ENCODE assay signal across 20 cellular contexts in genomic region chrX:144681501-144681900, GRCh38.
DNase-seq lines count a peak whose midpoint lies in the region; ATAC-seq and TF ChIP-seq lines count a peak whose summit lies in the region.
"Had no signal": no experiment of that assay in that cellular context is flagged by ENCODE, and none has a peak within 500 bp of the region (broad histone marks: within the 10 kb centered on the region; RNA-seq: fewer than 3 reads in every experiment).

No MANE protein-coding gene starts in this region.

- TF ChIP-seq POLR2A in tibial nerve (IDR thresholded peaks at IDR 0.05) = no peak

- H3K4me3 ChIP-seq in PC-3 (ENCODE audit: low read length) (peak overlapping the region; percentile 47; the same call in 1 of the 2 replicates), tibial nerve (no peak overlapping the region)
- H3K4me3 ChIP-seq: cardiac muscle cell, HAP-1, left lung, sigmoid colon, tibial artery had no signal

- no peaks in the 10 kb centered on the region for H3K36me3 Mint-ChIP-seq in nephron (ENCODE audit: low read depth)
- no peaks in the 10 kb centered on the region for H3K36me3 Mint-ChIP-seq in effector memory CD8-positive, alpha-beta T cell (ENCODE audit: insufficient read depth)
- H3K36me3 Mint-ChIP-seq: CD4-positive, alpha-beta memory T cell had no signal

- H3K36me3 ChIP-seq in PC-3 (ENCODE audit: low read depth, low read length) (no peaks in the 10 kb centered on the region), tibial nerve (no peaks in the 10 kb centered on the region)
- H3K36me3 ChIP-seq: cardiac muscle cell, HAP-1, left lung, sigmoid colon, tibial artery had no signal

- no TSS peak for BruUV-seq in PC-3 (replicated peaks; lab: Mats Ljungman, UMichigan)

- peak; percentile 90 for ATAC-seq in PC-3
- no peak for ATAC-seq in effector memory CD8-positive, alpha-beta T cell (replicated peaks)
- ATAC-seq: left lung, WTC11 had no signal

- H3K27me3 Mint-ChIP-seq in nephron (ENCODE audit: low read depth) = no peaks in the 10 kb centered on the region
- H3K27me3 Mint-ChIP-seq in effector memory CD8-positive, alpha-beta T cell = no peaks in the 10 kb centered on the region
- H3K27me3 Mint-ChIP-seq: CD4-positive, alpha-beta memory T cell had no signal

- H3K27ac Mint-ChIP-seq in nephron = peak overlapping the region in 2 of 3 experiments; percentile 50 to 65
- H3K27ac Mint-ChIP-seq in effector memory CD8-positive, alpha-beta T cell = no peak overlapping the region
- H3K27ac Mint-ChIP-seq: CD4-positive, alpha-beta memory T cell; WTC11 had no signal

- peak; percentile 90 for DNase-seq in H4 (ENCODE audit: low spot score)
- DNase-seq in PC-3 = peak; percentile 73
- peak; percentile 3 for DNase-seq in brain pericyte (ENCODE audit: low read depth, low spot score)
- DNase-seq in tibial nerve (ENCODE audit: low spot score in 2 of 2) = no peak
- no peak for DNase-seq in COR-L47 (lab: John Stamatoyannopoulos, UW)
- DNase-seq in cardiac septum (ENCODE audit: low spot score) = no peak
- DNase-seq in effector memory CD8-positive, alpha-beta T cell = no peak
- DNase-seq: activated CD4-positive, alpha-beta T cell treated with anti-CD3 and anti-CD28 coated beads, Interleukin-2, amount 50 U/mL, for 4 hours; activated CD8-positive, alpha-beta memory T cell treated with anti-CD3 and anti-CD28 coated beads, Interleukin-2, amount 50 U/mL, for 48 hours; CD4-positive, alpha-beta memory T cell; left lung; NCI-H69; posterior cingulate gyrus; sigmoid colon; stimulated activated naive CD4-positive, alpha-beta T cell treated with Interleukin-2 at 50 U/mL for 16 hours; tibial artery had no signal

- H3K27ac ChIP-seq in PC-3 (ENCODE audit: low read length) = peak overlapping the region; percentile 76
- no peak overlapping the region for H3K27ac ChIP-seq in tibial nerve
- H3K27ac ChIP-seq: cardiac muscle cell, left lung, sigmoid colon, tibial artery had no signal

- H3K9me3 Mint-ChIP-seq in nephron = peaks cover 3% of the 10 kb centered on the region
- peaks cover 0 to 5% of the 10 kb centered on the region in 2 donors for H3K9me3 Mint-ChIP-seq in effector memory CD8-positive, alpha-beta T cell

- peak overlapping the region; percentile 67 for H2AFZ ChIP-seq in PC-3 (ENCODE audit: low read length)

- POLR2A ChIA-PET in PC-3 (lab: Charles Lee; ENCODE audit: unreplicated experiment) = no interaction called here

- TF ChIP-seq CTCF in PC-3 (conservative IDR thresholded peaks at IDR 0.05; ENCODE audit: low read depth, low read length) (no peak), nephron (IDR thresholded peaks at IDR 0.05; ENCODE audit: unreplicated experiment in 3 of 3) (no peak), tibial nerve (IDR thresholded peaks at IDR 0.05) (no peak)

- H3K27me3 ChIP-seq in PC-3 (ENCODE audit: low read length) (no peaks in the 10 kb centered on the region), tibial nerve (no peaks in the 10 kb centered on the region)
- H3K27me3 ChIP-seq: cardiac muscle cell, left lung, sigmoid colon, tibial artery had no signal

- no peaks in the 10 kb centered on the region for H3K9me2 ChIP-seq in PC-3 (replicated peaks; ENCODE audit: low read length)

- no peaks in the 10 kb centered on the region for H4K20me1 ChIP-seq in PC-3 (ENCODE audit: low read length)

- TF ChIP-seq EP300 in tibial nerve (IDR thresholded peaks at IDR 0.05) = no peak

- CTCF ChIA-PET in PC-3 (lab: Charles Lee) = no interaction called here

- peaks cover 8% of the 10 kb centered on the region; the same call in 1 of the 2 replicates for H3K4me1 ChIP-seq in PC-3 (ENCODE audit: insufficient read depth, low read length)
- no peaks in the 10 kb centered on the region for H3K4me1 ChIP-seq in tibial nerve
- H3K4me1 ChIP-seq: HAP-1, left lung, sigmoid colon, tibial artery had no signal

- H3K9ac ChIP-seq in PC-3 (ENCODE audit: low read length) = peak overlapping the region; percentile 20; the same call in 1 of the 2 replicates

- H3K9me3 ChIP-seq in PC-3 (ENCODE audit: low read length) (no peaks in the 10 kb centered on the region), tibial nerve (no peaks in the 10 kb centered on the region)
- H3K9me3 ChIP-seq: left lung, sigmoid colon, tibial artery had no signal

- WGBS in tibial nerve, 2 donors = 43 to 64% methylated on average over 5 of the region's 5 CpGs

- intact Hi-C loops in PC-3 (cut with micrococcal nuclease) (no loop called here), cardiac septum (cut with DNase I) (no loop called here)

- H3K4me3 Mint-ChIP-seq in nephron = no peak overlapping the region
- no peak overlapping the region for H3K4me3 Mint-ChIP-seq in effector memory CD8-positive, alpha-beta T cell
- H3K4me3 Mint-ChIP-seq: CD4-positive, alpha-beta memory T cell; WTC11 had no signal

- no peaks in the 10 kb centered on the region for H3K79me2 ChIP-seq in PC-3 (ENCODE audit: low read length)

- H3F3A ChIP-seq in PC-3 (ENCODE audit: low read length, unreplicated experiment) = no peaks in the 10 kb centered on the region

- peak overlapping the region; percentile 76 for H3K4me2 ChIP-seq in PC-3 (ENCODE audit: low read length)

- H3K4me1 Mint-ChIP-seq in nephron = no peaks in the 10 kb centered on the region
- H3K4me1 Mint-ChIP-seq in effector memory CD8-positive, alpha-beta T cell (ENCODE audit: low read depth in 2 of 2) = no peaks in the 10 kb centered on the region
- H3K4me1 Mint-ChIP-seq: CD4-positive, alpha-beta memory T cell; WTC11 had no signal

Comparison
In these comparisons a context has a peak if more than half of its experiments do, and no peak if none do; other contexts are left out.
1. DNase-seq: peak in H4 (single experiment), PC-3 (single experiment) and brain pericyte (single experiment); none in tibial nerve (0 of 2), COR-L47 (single experiment), cardiac septum (single experiment) and effector memory CD8-positive, alpha-beta T cell (0 of 3).
2. H3K27ac Mint-ChIP-seq: peak in nephron (2 of 3); none in effector memory CD8-positive, alpha-beta T cell (0 of 2).